In the genomic region with DNA sequence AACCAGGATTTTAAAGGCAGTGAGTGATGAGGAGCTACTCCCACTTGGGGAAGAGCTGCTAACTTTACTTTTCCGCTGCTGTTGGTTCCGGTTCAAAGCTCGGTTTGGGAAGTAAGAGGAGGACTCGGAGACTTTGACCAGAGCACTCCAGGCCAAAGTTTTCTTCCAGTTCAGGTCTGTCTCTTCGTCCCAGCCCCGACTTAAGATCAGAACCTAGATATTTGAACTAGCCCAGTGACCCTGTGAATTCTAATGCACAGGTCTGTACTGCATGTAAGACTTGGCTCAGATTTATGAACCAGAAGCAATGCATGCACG, we compare ENCODE assay signal across 1 cellular context.
TF ChIP-seq lines count a peak whose summit lies in the region.

No MANE protein-coding gene starts in this region.

TF ChIP-seq in endothelial cell of umbilical vein, 7 proteins besides CTCF, POLR2A, EP300 and RAD21:
- no peak for TF ChIP-seq FOS (IDR thresholded peaks at IDR 0.05; ENCODE audit: borderline replicate concordance, insufficient read depth, low read length)
- TF ChIP-seq EZH2 (IDR thresholded peaks at IDR 0.05; ENCODE audit: borderline replicate concordance, low read depth, low read length, severe bottlenecking) = no peak
- TF ChIP-seq JUN (IDR thresholded peaks at IDR 0.05; ENCODE audit: borderline replicate concordance, insufficient read depth, insufficient read length, low read depth) = no peak
- TF ChIP-seq, protein P1, sequence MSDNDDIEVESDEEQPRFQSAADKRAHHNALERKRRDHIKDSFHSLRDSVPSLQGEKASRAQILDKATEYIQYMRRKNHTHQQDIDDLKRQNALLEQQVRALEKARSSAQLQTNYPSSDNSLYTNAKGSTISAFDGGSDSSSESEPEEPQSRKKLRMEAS (IDR thresholded peaks at IDR 0.05; ENCODE audit: insufficient read depth, insufficient read length) = no peak
- no peak for TF ChIP-seq MYC (IDR thresholded peaks at IDR 0.05; ENCODE audit: low read depth, low read length)
TF ChIP-seq in endothelial cell of umbilical vein: peak in this region for 0.
